ENCODE assay signal across 3 cellular contexts in genomic region chr3:80395023-80395422, GRCh38.
"Had no signal": no experiment of that assay in that cellular context is flagged by ENCODE, and none has a peak within 500 bp of the region (broad histone marks: within the 10 kb centered on the region; RNA-seq: fewer than 3 reads in every experiment).

No MANE protein-coding gene starts in this region.

- DNase-seq: GDM1, GF-D8 had no signal

- ATAC-seq: GM12878 had no signal

- H3K4me3 ChIP-seq: GM12878 had no signal
